ENCODE assay signal across 19 cellular contexts in genomic region chr4:17709760-17710068, GRCh38.
"Had no signal": no experiment of that assay in that cellular context is flagged by ENCODE, and none has a peak within 500 bp of the region (broad histone marks: within the 10 kb centered on the region; RNA-seq: fewer than 3 reads in every experiment).

No MANE protein-coding gene starts in this region.

- DNase-seq: dermis blood vessel endothelial cell; effector memory CD4-positive, alpha-beta T cell; foreskin keratinocyte; heart left ventricle; kidney; left cardiac atrium; left ventricle myocardium inferior; mammary epithelial cell; mesendoderm; midbrain; naive thymus-derived CD4-positive, alpha-beta T cell; occipital lobe; retina; small intestine; stimulated activated CD4-positive, alpha-beta T cell treated with anti-CD3 and anti-CD28 coated beads, Interleukin-15, amount 100 ng/mL, for 24 hours; stimulated activated CD4-positive, alpha-beta T cell treated with anti-CD3 and anti-CD28 coated beads, Interleukin-2, amount 100 ng/mL, for 48 hours; stimulated activated naive B cell treated with anti-CD40 and anti-IgM and Interleukin-4, amounts not matched to agents 10 μg/mL and 1 μg/mL and 100 μg/mL, for 72 hours had no signal

- ATAC-seq: foreskin keratinocyte; gastroesophageal sphincter; heart left ventricle; left cardiac atrium; naive thymus-derived CD4-positive, alpha-beta T cell; pancreas; stimulated activated naive B cell treated with anti-CD40 and anti-IgM and Interleukin-4, amounts not matched to agents 10 μg/mL and 1 μg/mL and 100 μg/mL, for 72 hours had no signal
